Comparison of ENCODE assay signal across 10 cellular contexts in the genomic region with DNA sequence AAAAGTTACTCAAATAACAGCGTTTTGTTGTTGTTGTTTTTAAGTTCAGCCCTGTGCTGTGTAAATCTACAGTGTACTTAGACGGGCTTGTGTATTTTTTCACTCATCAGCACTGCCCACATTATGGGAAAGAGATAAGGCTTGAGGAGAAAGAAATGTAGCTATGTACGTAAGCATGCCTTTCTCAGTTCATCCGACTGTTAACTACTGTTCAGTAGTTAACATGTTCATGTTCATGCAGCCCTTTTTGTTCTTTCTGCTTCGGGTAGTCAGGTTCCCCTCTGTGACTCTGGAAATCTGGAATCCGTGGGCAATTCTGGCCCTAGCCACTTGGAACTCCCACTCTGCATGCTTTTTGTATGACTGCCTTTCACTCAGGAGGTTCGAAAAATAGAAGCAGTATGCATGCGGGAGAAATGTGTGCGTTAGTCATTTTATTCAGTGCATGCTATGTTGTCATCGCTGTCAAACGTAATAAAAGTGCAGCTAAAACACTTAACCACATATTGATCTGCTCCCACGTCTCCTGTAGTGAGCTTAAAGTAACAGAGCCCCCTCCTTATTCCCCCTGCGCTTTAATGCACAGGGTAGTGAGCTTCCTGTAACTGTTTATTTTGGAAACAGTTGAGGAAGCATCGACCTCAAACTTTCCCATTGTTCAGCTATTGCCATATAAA.
DNase-seq lines count a peak whose midpoint lies in the region; ATAC-seq and TF ChIP-seq lines count a peak whose summit lies in the region.
"Had no signal": no experiment of that assay in that cellular context is flagged by ENCODE, and none has a peak within 500 bp of the region (broad histone marks: within the 10 kb centered on the region; RNA-seq: fewer than 3 reads in every experiment).

No MANE protein-coding gene starts in this region.

- H3K9me3 Mint-ChIP-seq in T-cell, result no peaks in the 10 kb centered on the region

- H3K4me1 Mint-ChIP-seq in T-cell, result peaks cover 0 to under 1% (median 0%) of the 10 kb centered on the region in 3 donors

- peak; percentile 28 for TF ChIP-seq CTCF in BJ (IDR thresholded peaks at IDR 0.05; ENCODE audit: insufficient read depth, low read depth, low read length)
- no peak for TF ChIP-seq CTCF in Panc1 (IDR thresholded peaks at IDR 0.05)
- TF ChIP-seq CTCF in osteoblast (IDR thresholded peaks at IDR 0.05; ENCODE audit: extremely low read depth, low read depth, low read length), result no peak

- CTCF ChIA-PET in BJ (lab: Yijun Ruan, JAX) (interaction anchor here (0.6 to 1.5 kb wide), 7 partner anchors 152 to 346 kb away, joined by 3 to 5 read pairs (median 3); no protein-coding TSS in a partner anchor), Panc1 (lab: Charles Lee) (interaction anchor here (0.6 kb wide), 2 partner anchors 221 to 273 kb away, joined by 6 to 10 read pairs; no protein-coding TSS in a partner anchor), T-cell (lab: Charles Lee) (no interaction called here)

- in situ Hi-C loops in Panc1 (cut with HindIII; ENCODE audit: low pct_unique_long_range_greater_than_20kb, low sequenced_read_pairs), result no loop called here

- no peak overlapping the region for H3K27ac Mint-ChIP-seq in T-cell

- no peaks in the 10 kb centered on the region for H3K36me3 Mint-ChIP-seq in T-cell

- H3K4me3 ChIP-seq in BJ (ENCODE audit: low read depth, low read length) (peak overlapping the region; percentile 2), Panc1 (ENCODE audit: low read depth in 2 of 2, low read length in 2 of 2) (peak overlapping the region in 1 of 2 experiments; percentile 17; a peak in 2 of 4 replicates), osteoblast (ENCODE audit: insufficient read depth, low read length) (peak overlapping the region; percentile 1)

- intact Hi-C loops in Panc1 (cut with micrococcal nuclease; ENCODE audit: unreplicated experiment), result no loop called here

- DNase-seq in BJ (ENCODE audit: low read depth) (peak; percentile 90), Panc1 (ENCODE audit: low read depth, low spot score) (no peak), fibroblast of peridontal ligament (ENCODE audit: extremely low read depth) (peak; percentile 96), osteoblast (ENCODE audit: insufficient read length, low spot score, missing footprints) (peak; percentile 80), T-cell (no peak), nucleus accumbens (lab: John Stamatoyannopoulos, UW) (no peak), amygdala (lab: John Stamatoyannopoulos, UW) (no peak)
- DNase-seq: NCI-H446 treated with DMSO at 0.1 percent for 48 hours, T-helper 2 cell had no signal

- H3K4me2 ChIP-seq in osteoblast (ENCODE audit: insufficient read depth, low read length), result peak overlapping the region; percentile 67

- POLR2A ChIA-PET in BJ (lab: Charles Lee) (interaction anchor here (0.6 kb wide), 1 partner anchor 284 kb away, joined by 11 read pairs; no protein-coding TSS in a partner anchor), Panc1 (lab: Charles Lee) (no interaction called here), T-cell (lab: Charles Lee) (no interaction called here)

- H3K27me3 ChIP-seq in BJ (ENCODE audit: control insufficient read depth, insufficient read depth, low read length), result no peaks in the 10 kb centered on the region
- H3K27me3 ChIP-seq in Panc1 (ENCODE audit: control insufficient read depth, insufficient read depth, low read length), result no peaks in the 10 kb centered on the region
- no peaks in the 10 kb centered on the region for H3K27me3 ChIP-seq in osteoblast (ENCODE audit: insufficient read depth, low read length)

- H3K4me1 ChIP-seq in Panc1 (ENCODE audit: control insufficient read depth, insufficient read depth, low read length) (peaks cover 14% of the 10 kb centered on the region), osteoblast (ENCODE audit: insufficient read depth, low read length) (peaks cover 12% of the 10 kb centered on the region)

- no peak overlapping the region for H3K4me3 Mint-ChIP-seq in T-cell

- ATAC-seq in Panc1 (peak; percentile 87), T-cell (replicated peaks in 1 of 4) (no peak), GM21390 (IDR thresholded peaks at IDR 0.05; ENCODE audit: unreplicated experiment) (no peak)

- H3K36me3 ChIP-seq in BJ (ENCODE audit: control insufficient read depth, insufficient read depth, low read length) (no peaks in the 10 kb centered on the region), Panc1 (ENCODE audit: control insufficient read depth, insufficient read depth, low read length) (no peaks in the 10 kb centered on the region), osteoblast (ENCODE audit: insufficient read depth, low read length) (no peaks in the 10 kb centered on the region)

- H4K20me1 ChIP-seq in osteoblast (ENCODE audit: insufficient read depth, low read length), result no peaks in the 10 kb centered on the region

- H3K9me3 ChIP-seq in Panc1 (ENCODE audit: control insufficient read depth, insufficient read depth, low read depth, low read length) (no peaks in the 10 kb centered on the region), osteoblast (ENCODE audit: low read depth, low read length) (no peaks in the 10 kb centered on the region)

- H2AFZ ChIP-seq in osteoblast (ENCODE audit: low read length), result peak overlapping the region; percentile 11

- no peaks in the 10 kb centered on the region for H3K79me2 ChIP-seq in osteoblast (ENCODE audit: insufficient read depth, low read length)

- no TSS peak for BruUV-seq in Panc1 (replicated peaks; lab: Mats Ljungman, UMichigan)

- peaks cover 15 to 33% of the 10 kb centered on the region in 2 donors for H3K27me3 Mint-ChIP-seq in T-cell

- H3K27ac ChIP-seq in Panc1 (ENCODE audit: low read length), result peak overlapping the region; percentile 46
- H3K27ac ChIP-seq in osteoblast (ENCODE audit: low read depth, low read length), result peak overlapping the region; percentile 71

Comparison
In these comparisons a context has a peak if more than half of its experiments do, and no peak if none do; other contexts are left out.
1. DNase-seq: peak in BJ (single experiment), fibroblast of peridontal ligament (single experiment) and osteoblast (single experiment); none in Panc1 (single experiment), T-cell (0 of 34), nucleus accumbens (0 of 56) and amygdala (0 of 56).
2. CTCF ChIA-PET loops: an anchor here in BJ (0.6 to 1.5 kb wide) and Panc1 (0.6 kb wide); none called in T-cell.